Comparison of ENCODE assay signal across 7 cellular contexts in genomic region chr10:35404077-35404476, GRCh38.
DNase-seq lines count a peak whose midpoint lies in the region; ATAC-seq and TF ChIP-seq lines count a peak whose summit lies in the region.
"Not testable (repeated sequence)": the region's sequence is repeated elsewhere in the genome, so short reads cannot be mapped to it uniquely, and the experiment has no call there.

No MANE protein-coding gene starts in this region.

- peak overlapping the region; percentile 17 to 57 for H3K27ac ChIP-seq in breast epithelium
- not testable (repeated sequence) for H3K27ac ChIP-seq in right cardiac atrium (ENCODE audit: low read length)
- H3K27ac ChIP-seq in vagina: peak overlapping the region; percentile 53

- not testable (repeated sequence) for H3K27me3 ChIP-seq in breast epithelium; right cardiac atrium (ENCODE audit: control insufficient read depth, insufficient read depth); vagina

- H3K36me3 ChIP-seq in breast epithelium, vagina: not testable (repeated sequence)

- intact Hi-C loops in breast epithelium (cut with DNase I; ENCODE audit: low total_unique reads); right cardiac atrium (cut with DNase I); vagina (cut with DNase I): not testable (repeated sequence)

- WGBS in right cardiac atrium: 72% methylated on average over 2 of the region's 2 CpGs

- not testable (repeated sequence) for H3K4me1 ChIP-seq in breast epithelium
- H3K4me1 ChIP-seq in right cardiac atrium (ENCODE audit: control insufficient read depth, insufficient read depth, low read length): peaks cover 19% of the 10 kb centered on the region
- peaks cover 49% of the 10 kb centered on the region for H3K4me1 ChIP-seq in vagina

- H3K4me3 ChIP-seq in breast epithelium; fibroblast of pulmonary artery (replicated peaks; ENCODE audit: low read depth, low read length); right cardiac atrium (ENCODE audit: low read length); vagina: not testable (repeated sequence)

- ATAC-seq in right cardiac atrium: not testable (repeated sequence)

- TF ChIP-seq POLR2A in breast epithelium (IDR thresholded peaks at IDR 0.05); vagina (IDR thresholded peaks at IDR 0.05): not testable (repeated sequence)

- not testable (repeated sequence) for H3K9me3 ChIP-seq in breast epithelium; right cardiac atrium (ENCODE audit: control insufficient read depth, low read length); vagina

- peak; percentile 67 for DNase-seq in MV-4-11 (lab: John Stamatoyannopoulos, UW)
- not testable (repeated sequence) for DNase-seq in breast epithelium (ENCODE audit: low spot score in 2 of 2); vagina (ENCODE audit: extremely low spot score in 2 of 2)
- DNase-seq in fibroblast of pulmonary artery (ENCODE audit: low read depth): peak; percentile 44
- peak in 2 of 3 donors; percentile 66 to 83 for DNase-seq in right cardiac atrium
- peak; percentile 62 for DNase-seq in myocyte (ENCODE audit: low read depth)
- DNase-seq in stromal cell of bone marrow (ENCODE audit: low read depth): peak; percentile 48

- not testable (repeated sequence) for TF ChIP-seq CTCF in breast epithelium (IDR thresholded peaks at IDR 0.05); fibroblast of pulmonary artery (IDR thresholded peaks at IDR 0.05; ENCODE audit: low read length, missing control alignments); vagina (IDR thresholded peaks at IDR 0.05)
